ENCODE assay signal across 19 cellular contexts in genomic region chr6:137112067-137112355, GRCh38.
A peak's percentile ranks its signal among the peaks of the same experiment; 100 is the strongest.
DNase-seq lines count a peak whose midpoint lies in the region; ATAC-seq, FAIRE-seq and TF ChIP-seq lines count a peak whose summit lies in the region.
"Had no signal": no experiment of that assay in that cellular context is flagged by ENCODE, and none has a peak within 500 bp of the region (broad histone marks: within the 10 kb centered on the region; RNA-seq: fewer than 3 reads in every experiment).

No MANE protein-coding gene starts in this region.

- H3K4me1 Mint-ChIP-seq in activated naive CD8-positive, alpha-beta T cell treated with anti-CD3 and anti-CD28 coated beads, Interleukin-2, amount 50 U/mL, for 24 hours = peaks cover 5% of the 10 kb centered on the region
- H3K4me1 Mint-ChIP-seq: activated CD4-positive, alpha-beta memory T cell treated with anti-CD3 and anti-CD28 coated beads, Interleukin-2, amount 10 ng/mL, durations not matched to agents 7 days and 5 days; activated T-helper 17 cell treated with anti-CD3 and anti-CD28 coated beads, Interleukin-2, amount 50 U/mL, for 72 hours had no signal

- H3K4me3 Mint-ChIP-seq in activated naive CD8-positive, alpha-beta T cell treated with anti-CD3 and anti-CD28 coated beads, Interleukin-2, amount 50 U/mL, for 24 hours = no peak overlapping the region
- H3K4me3 Mint-ChIP-seq: activated CD4-positive, alpha-beta memory T cell treated with anti-CD3 and anti-CD28 coated beads, Interleukin-2, amount 10 ng/mL, durations not matched to agents 7 days and 5 days; activated T-helper 17 cell treated with anti-CD3 and anti-CD28 coated beads, Interleukin-2, amount 50 U/mL, for 72 hours; B cell had no signal

- no peak for TF ChIP-seq CTCF in astrocyte of the spinal cord (IDR thresholded peaks at IDR 0.05; ENCODE audit: low read depth, low read length)

- H3K27me3 Mint-ChIP-seq in activated naive CD8-positive, alpha-beta T cell treated with anti-CD3 and anti-CD28 coated beads, Interleukin-2, amount 50 U/mL, for 24 hours = no peaks in the 10 kb centered on the region
- H3K27me3 Mint-ChIP-seq: activated T-helper 17 cell treated with anti-CD3 and anti-CD28 coated beads, Interleukin-2, amount 50 U/mL, for 72 hours; B cell had no signal

- no peak for ATAC-seq in activated naive CD8-positive, alpha-beta T cell treated with anti-CD3 and anti-CD28 coated beads, Interleukin-2, amount 50 U/mL, for 24 hours
- ATAC-seq in HG02642 (IDR thresholded peaks at IDR 0.05; ENCODE audit: poor library complexity, unreplicated experiment) (no peak), GM18870 (IDR thresholded peaks at IDR 0.05; ENCODE audit: unreplicated experiment) (no peak)
- ATAC-seq: activated T-helper 17 cell treated with anti-CD3 and anti-CD28 coated beads, Interleukin-2, amount 50 U/mL, for 72 hours had no signal

- no peak overlapping the region for H3K27ac Mint-ChIP-seq in activated naive CD8-positive, alpha-beta T cell treated with anti-CD3 and anti-CD28 coated beads, Interleukin-2, amount 50 U/mL, for 24 hours
- H3K27ac Mint-ChIP-seq: activated CD4-positive, alpha-beta memory T cell treated with anti-CD3 and anti-CD28 coated beads, Interleukin-2, amount 10 ng/mL, durations not matched to agents 7 days and 5 days; activated T-helper 17 cell treated with anti-CD3 and anti-CD28 coated beads, Interleukin-2, amount 50 U/mL, for 72 hours had no signal

- DNase-seq in AG20443 (ENCODE audit: low spot score) (peak; percentile 50), HTR-8/SVneo (ENCODE audit: insufficient read length, low spot score) (peak; percentile 8), astrocyte of the spinal cord (ENCODE audit: low read depth, low spot score) (peak; percentile 42), iris pigment epithelial cell (ENCODE audit: low read depth) (peak; percentile 78), DMS153 treated with DMSO at 0.1 percent for 48 hours (lab: John Stamatoyannopoulos, UW; ENCODE audit: unreplicated experiment) (no peak)
- DNase-seq in activated naive CD8-positive, alpha-beta T cell treated with anti-CD3 and anti-CD28 coated beads, Interleukin-2, amount 50 U/mL, for 24 hours = no peak
- DNase-seq: activated CD4-positive, alpha-beta memory T cell treated with anti-CD3 and anti-CD28 coated beads, Interleukin-2, amount 10 ng/mL, durations not matched to agents 7 days and 5 days; aorta; DMS 273 treated with DMSO at 0.1 percent for 48 hours; effector CD4-positive, alpha-beta T cell; KBM-7; NCI-H1694; NCI-H526 treated with DMSO at 0.1 percent for 48 hours; T-helper 9 cell had no signal

- H3K36me3 Mint-ChIP-seq in activated naive CD8-positive, alpha-beta T cell treated with anti-CD3 and anti-CD28 coated beads, Interleukin-2, amount 50 U/mL, for 24 hours (ENCODE audit: low read depth) = no peaks in the 10 kb centered on the region

- H3K4me3 ChIP-seq in astrocyte of the spinal cord (ENCODE audit: low read depth, low read length) = no peak overlapping the region
- H3K4me3 ChIP-seq: tibial nerve had no signal

- peak; percentile 44 for FAIRE-seq in HTR-8/SVneo (lab: Jason Lieb, UNC)

- H3K9me3 Mint-ChIP-seq in activated naive CD8-positive, alpha-beta T cell treated with anti-CD3 and anti-CD28 coated beads, Interleukin-2, amount 50 U/mL, for 24 hours = peaks cover 7% of the 10 kb centered on the region
- H3K9me3 Mint-ChIP-seq: activated T-helper 17 cell treated with anti-CD3 and anti-CD28 coated beads, Interleukin-2, amount 50 U/mL, for 72 hours had no signal

- in situ Hi-C loops in astrocyte of the spinal cord (cut with HindIII; ENCODE audit: low sequenced_read_pairs) = no loop called here

Comparison
In these comparisons a context has a peak if more than half of its experiments do, and no peak if none do; other contexts are left out.
1. DNase-seq: peak in AG20443 (single experiment), HTR-8/SVneo (single experiment), astrocyte of the spinal cord (single experiment) and iris pigment epithelial cell (single experiment); none in activated naive CD8-positive, alpha-beta T cell treated with anti-CD3 and anti-CD28 coated beads, Interleukin-2, amount 50 U/mL, for 24 hours (single experiment) and DMS153 treated with DMSO at 0.1 percent for 48 hours (single experiment).